In genomic region chr2:88220733-88221132, GRCh38 we compare ENCODE assay signal across 18 cellular contexts. TPM values are rescaled to one million over a fixed set of nuclear protein-coding genes. Genes with fewer than 3 reads are reported as not detected.
"Had no signal": no experiment of that assay in that cellular context is flagged by ENCODE, and none has a peak within 500 bp of the region (broad histone marks: within the 10 kb centered on the region; RNA-seq: fewer than 3 reads in every experiment).

No MANE protein-coding gene starts in this region.

- H3K4me1 Mint-ChIP-seq: activated naive CD4-positive, alpha-beta T cell treated with anti-CD3 and anti-CD28 coated beads, Interleukin-2, amount 10 ng/mL, durations not matched to agents 7 days and 5 days; neural crest cell; stimulated activated memory B cell treated with anti-CD40 and anti-IgM and Interleukin-4, amounts not matched to agents 10 μg/mL and 1 μg/mL and 100 μg/mL, for 72 hours had no signal

- H3K9me3 Mint-ChIP-seq: activated naive CD4-positive, alpha-beta T cell treated with anti-CD3 and anti-CD28 coated beads, Interleukin-2, amount 10 ng/mL, durations not matched to agents 7 days and 5 days; neural crest cell; stimulated activated memory B cell treated with anti-CD40 and anti-IgM and Interleukin-4, amounts not matched to agents 10 μg/mL and 1 μg/mL and 100 μg/mL, for 72 hours had no signal

- H3K27me3 ChIP-seq: ascending aorta, breast epithelium, gastrocnemius medialis, pancreas had no signal

- H3K36me3 Mint-ChIP-seq: activated naive CD4-positive, alpha-beta T cell treated with anti-CD3 and anti-CD28 coated beads, Interleukin-2, amount 10 ng/mL, durations not matched to agents 7 days and 5 days; stimulated activated memory B cell treated with anti-CD40 and anti-IgM and Interleukin-4, amounts not matched to agents 10 μg/mL and 1 μg/mL and 100 μg/mL, for 72 hours had no signal

- H3K4me1 ChIP-seq: ascending aorta, breast epithelium, gastrocnemius medialis, heart left ventricle, pancreas had no signal

- H3K4me3 ChIP-seq: ascending aorta, breast epithelium, gastrocnemius medialis, heart left ventricle, pancreas had no signal

- DNase-seq: activated CD4-positive, alpha-beta T cell treated with anti-CD3 and anti-CD28 coated beads, Interleukin-2, amount 50 U/mL, for 4 hours; activated naive CD4-positive, alpha-beta T cell treated with anti-CD3 and anti-CD28 coated beads, Interleukin-2, amount 10 ng/mL, durations not matched to agents 7 days and 5 days; activated T-cell treated with anti-CD3 and anti-CD28 coated beads, Interleukin-2, amount 50 U/mL, for 1 hour; cerebellar nuclear complex; dermis blood vessel endothelial cell; erythroblast; gastrocnemius medialis; heart left ventricle; left colon; midbrain; pancreas; stimulated activated CD4-positive, alpha-beta T cell treated with anti-CD3 and anti-CD28 coated beads, Interleukin-2, amount 100 ng/mL, for 48 hours had no signal

- H3K4me3 Mint-ChIP-seq: activated naive CD4-positive, alpha-beta T cell treated with anti-CD3 and anti-CD28 coated beads, Interleukin-2, amount 10 ng/mL, durations not matched to agents 7 days and 5 days; neural crest cell; stimulated activated memory B cell treated with anti-CD40 and anti-IgM and Interleukin-4, amounts not matched to agents 10 μg/mL and 1 μg/mL and 100 μg/mL, for 72 hours had no signal

- FAIRE-seq: pancreas had no signal

- H3K9me3 ChIP-seq: ascending aorta, breast epithelium, gastrocnemius medialis, pancreas had no signal

- H3K36me3 ChIP-seq: ascending aorta, breast epithelium, gastrocnemius medialis, heart left ventricle, pancreas had no signal

- ATAC-seq: activated CD4-positive, CD25-positive, alpha-beta regulatory T cell treated with anti-CD3 and anti-CD28 coated beads, Interleukin-2, amount 50 U/mL, for 24 hours; gastrocnemius medialis; heart left ventricle; left colon; pancreas; stimulated activated memory B cell treated with anti-CD40 and anti-IgM and Interleukin-4, amounts not matched to agents 10 μg/mL and 1 μg/mL and 100 μg/mL, for 72 hours had no signal

- H3K27ac Mint-ChIP-seq: activated naive CD4-positive, alpha-beta T cell treated with anti-CD3 and anti-CD28 coated beads, Interleukin-2, amount 10 ng/mL, durations not matched to agents 7 days and 5 days; stimulated activated memory B cell treated with anti-CD40 and anti-IgM and Interleukin-4, amounts not matched to agents 10 μg/mL and 1 μg/mL and 100 μg/mL, for 72 hours had no signal

- H3K27ac ChIP-seq: ascending aorta, breast epithelium, gastrocnemius medialis, heart left ventricle, pancreas had no signal

RNA-seq across cellular contexts. Expression of gene THNSL2, which starts 50.6 kb away (rescaled TPM):
- total RNA-seq: lung microvascular endothelial cell had no signal
